10 cellular contexts compared by ENCODE assay signal in the genomic region with DNA sequence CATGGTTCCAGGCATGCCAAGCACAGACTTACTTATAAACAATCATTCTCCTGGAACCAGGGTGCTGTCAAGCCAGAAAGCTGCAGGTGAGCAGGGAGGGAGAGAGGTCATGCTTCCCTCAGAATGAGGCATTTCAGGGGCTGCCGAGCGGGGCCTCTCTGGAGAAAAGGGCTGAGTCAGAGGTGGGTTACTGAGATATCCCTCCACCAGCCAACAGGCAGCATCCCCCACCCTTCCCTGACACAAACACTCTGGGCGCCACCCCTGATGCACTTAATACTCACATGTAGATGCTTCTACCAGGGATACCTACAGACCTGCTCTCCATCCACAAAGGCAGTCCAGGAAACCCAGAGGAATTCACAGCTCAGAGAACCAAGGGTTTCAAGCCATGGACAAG. TPM values are rescaled to one million over a fixed set of nuclear protein-coding genes. Genes with fewer than 3 reads are reported as not detected.
DNase-seq lines count a peak whose midpoint lies in the region; ATAC-seq and TF ChIP-seq lines count a peak whose summit lies in the region.
"Had no signal": no experiment of that assay in that cellular context is flagged by ENCODE, and none has a peak within 500 bp of the region (broad histone marks: within the 10 kb centered on the region; RNA-seq: fewer than 3 reads in every experiment).

No MANE protein-coding gene starts in this region.

- H3K36me3 ChIP-seq in CD8-positive, alpha-beta T cell (ENCODE audit: insufficient read depth, low read length), result no peaks in the 10 kb centered on the region

- POLR2A ChIA-PET in CD8-positive, alpha-beta T cell (lab: Charles Lee), result interaction anchor here (0.6 to 7.2 kb wide), 3 partner anchors 9 to 324 kb away, joined by 3 to 45 read pairs (median 4); partner anchors contain the start of gene STK40

- no peak for TF ChIP-seq CTCF in CD8-positive, alpha-beta T cell (IDR thresholded peaks at IDR 0.05)
- TF ChIP-seq CTCF in neural crest cell (conservative IDR thresholded peaks at IDR 0.05), result no peak

- H3K4me1 ChIP-seq in CD8-positive, alpha-beta T cell (ENCODE audit: insufficient read depth, low read length), result peaks cover 46% of the 10 kb centered on the region

- H3K27ac Mint-ChIP-seq in CD8-positive, alpha-beta T cell, result peak overlapping the region; percentile 52
- H3K27ac Mint-ChIP-seq in dendritic cell treated with granulocyte-macrophage colony-stimulating factor and Interleukin-4, amounts not matched to agents 40 ng/mL and 50 ng/mL, for 4 days, result peak overlapping the region; percentile 97
- peak overlapping the region; percentile 91 for H3K27ac Mint-ChIP-seq in neural crest cell (ENCODE audit: unreplicated experiment)
- H3K27ac Mint-ChIP-seq in activated T-helper 2 cell treated with anti-CD3 and anti-CD28 coated beads, Interferon-gamma antibody, Interleukin-2, Interleukin-4, amounts not matched to agents 10 μg/mL and 5 μg/mL and 100 μg/mL, durations not matched to agents 14 hours and 24 hours and 36 hours, result no peak overlapping the region

- no peak for ATAC-seq in CD8-positive, alpha-beta T cell
- ATAC-seq in GM18519 (IDR thresholded peaks at IDR 0.05; ENCODE audit: low FRiP score, unreplicated experiment) (no peak), GM19463 (IDR thresholded peaks at IDR 0.05; ENCODE audit: unreplicated experiment) (no peak)
- ATAC-seq in activated T-cell treated with anti-CD3 and anti-CD28 coated beads, Interleukin-2, amount 50 U/mL, for 4 hours, result no peak

- no peak for DNase-seq in CD8-positive, alpha-beta T cell
- DNase-seq in OCI-M1 (lab: John Stamatoyannopoulos, UW), result peak; percentile 53
- DNase-seq in neural crest cell (ENCODE audit: low read depth, low spot score), result no peak
- DNase-seq in activated T-cell treated with anti-CD3 and anti-CD28 coated beads, Interleukin-2, amount 50 U/mL, for 4 hours, result no peak
- DNase-seq in activated T-helper 2 cell treated with anti-CD3 and anti-CD28 coated beads, Interferon-gamma antibody, Interleukin-2, Interleukin-4, amounts not matched to agents 10 μg/mL and 5 μg/mL and 100 μg/mL, durations not matched to agents 14 hours and 24 hours and 36 hours (ENCODE audit: low spot score), result no peak
- DNase-seq: NCI-H345 had no signal

- H3K27me3 ChIP-seq in CD8-positive, alpha-beta T cell (ENCODE audit: insufficient read depth, low read length), result no peaks in the 10 kb centered on the region

- no peak overlapping the region for H3K27ac ChIP-seq in CD8-positive, alpha-beta T cell (ENCODE audit: low read depth, low read length)

- H3K36me3 Mint-ChIP-seq in CD8-positive, alpha-beta T cell, result peaks cover 11% of the 10 kb centered on the region
- peaks cover 38% of the 10 kb centered on the region for H3K36me3 Mint-ChIP-seq in dendritic cell treated with granulocyte-macrophage colony-stimulating factor and Interleukin-4, amounts not matched to agents 40 ng/mL and 50 ng/mL, for 4 days (ENCODE audit: low read depth)
- H3K36me3 Mint-ChIP-seq in neural crest cell (ENCODE audit: low read depth), result no peaks in the 10 kb centered on the region
- H3K36me3 Mint-ChIP-seq in activated T-cell treated with anti-CD3 and anti-CD28 coated beads, Interleukin-2, amount 50 U/mL, for 4 hours (ENCODE audit: insufficient read depth), result peaks cover 2% of the 10 kb centered on the region
- peaks cover 5% of the 10 kb centered on the region for H3K36me3 Mint-ChIP-seq in activated T-helper 2 cell treated with anti-CD3 and anti-CD28 coated beads, Interferon-gamma antibody, Interleukin-2, Interleukin-4, amounts not matched to agents 10 μg/mL and 5 μg/mL and 100 μg/mL, durations not matched to agents 14 hours and 24 hours and 36 hours (ENCODE audit: low read depth)
- H3K36me3 Mint-ChIP-seq: activated naive CD4-positive, alpha-beta T cell treated with anti-CD3 and anti-CD28 coated beads, Interleukin-2, amount 50 U/mL, for 24 hours had no signal

- H3K4me3 Mint-ChIP-seq in CD8-positive, alpha-beta T cell, result no peak overlapping the region
- no peak overlapping the region for H3K4me3 Mint-ChIP-seq in dendritic cell treated with granulocyte-macrophage colony-stimulating factor and Interleukin-4, amounts not matched to agents 40 ng/mL and 50 ng/mL, for 4 days
- no peak overlapping the region for H3K4me3 Mint-ChIP-seq in neural crest cell
- no peak overlapping the region for H3K4me3 Mint-ChIP-seq in activated T-cell treated with anti-CD3 and anti-CD28 coated beads, Interleukin-2, amount 50 U/mL, for 4 hours
- H3K4me3 Mint-ChIP-seq in activated T-helper 2 cell treated with anti-CD3 and anti-CD28 coated beads, Interferon-gamma antibody, Interleukin-2, Interleukin-4, amounts not matched to agents 10 μg/mL and 5 μg/mL and 100 μg/mL, durations not matched to agents 14 hours and 24 hours and 36 hours (ENCODE audit: low read depth), result no peak overlapping the region
- H3K4me3 Mint-ChIP-seq: activated naive CD4-positive, alpha-beta T cell treated with anti-CD3 and anti-CD28 coated beads, Interleukin-2, amount 50 U/mL, for 24 hours had no signal

- H3K4me1 Mint-ChIP-seq in CD8-positive, alpha-beta T cell (ENCODE audit: low read depth), result peaks cover 65% of the 10 kb centered on the region
- H3K4me1 Mint-ChIP-seq in dendritic cell treated with granulocyte-macrophage colony-stimulating factor and Interleukin-4, amounts not matched to agents 40 ng/mL and 50 ng/mL, for 4 days (ENCODE audit: low read depth), result peaks cover 78% of the 10 kb centered on the region
- H3K4me1 Mint-ChIP-seq in neural crest cell, result peaks cover 48% of the 10 kb centered on the region
- peaks cover 67% of the 10 kb centered on the region for H3K4me1 Mint-ChIP-seq in activated T-cell treated with anti-CD3 and anti-CD28 coated beads, Interleukin-2, amount 50 U/mL, for 4 hours (ENCODE audit: low read depth)
- peaks cover 47% of the 10 kb centered on the region for H3K4me1 Mint-ChIP-seq in activated T-helper 2 cell treated with anti-CD3 and anti-CD28 coated beads, Interferon-gamma antibody, Interleukin-2, Interleukin-4, amounts not matched to agents 10 μg/mL and 5 μg/mL and 100 μg/mL, durations not matched to agents 14 hours and 24 hours and 36 hours (ENCODE audit: low read depth)

- no peaks in the 10 kb centered on the region for H3K27me3 Mint-ChIP-seq in CD8-positive, alpha-beta T cell (ENCODE audit: low read depth)
- H3K27me3 Mint-ChIP-seq in dendritic cell treated with granulocyte-macrophage colony-stimulating factor and Interleukin-4, amounts not matched to agents 40 ng/mL and 50 ng/mL, for 4 days, result no peaks in the 10 kb centered on the region
- H3K27me3 Mint-ChIP-seq in neural crest cell (ENCODE audit: low read depth), result no peaks in the 10 kb centered on the region
- no peaks in the 10 kb centered on the region for H3K27me3 Mint-ChIP-seq in activated T-cell treated with anti-CD3 and anti-CD28 coated beads, Interleukin-2, amount 50 U/mL, for 4 hours (ENCODE audit: low read depth)
- H3K27me3 Mint-ChIP-seq in activated T-helper 2 cell treated with anti-CD3 and anti-CD28 coated beads, Interferon-gamma antibody, Interleukin-2, Interleukin-4, amounts not matched to agents 10 μg/mL and 5 μg/mL and 100 μg/mL, durations not matched to agents 14 hours and 24 hours and 36 hours (ENCODE audit: low read depth), result no peaks in the 10 kb centered on the region
- H3K27me3 Mint-ChIP-seq: activated naive CD4-positive, alpha-beta T cell treated with anti-CD3 and anti-CD28 coated beads, Interleukin-2, amount 50 U/mL, for 24 hours had no signal

- H3K9me3 Mint-ChIP-seq in CD8-positive, alpha-beta T cell, result no peaks in the 10 kb centered on the region
- H3K9me3 Mint-ChIP-seq in dendritic cell treated with granulocyte-macrophage colony-stimulating factor and Interleukin-4, amounts not matched to agents 40 ng/mL and 50 ng/mL, for 4 days, result no peaks in the 10 kb centered on the region
- H3K9me3 Mint-ChIP-seq in neural crest cell, result no peaks in the 10 kb centered on the region
- no peaks in the 10 kb centered on the region for H3K9me3 Mint-ChIP-seq in activated T-cell treated with anti-CD3 and anti-CD28 coated beads, Interleukin-2, amount 50 U/mL, for 4 hours
- no peaks in the 10 kb centered on the region for H3K9me3 Mint-ChIP-seq in activated T-helper 2 cell treated with anti-CD3 and anti-CD28 coated beads, Interferon-gamma antibody, Interleukin-2, Interleukin-4, amounts not matched to agents 10 μg/mL and 5 μg/mL and 100 μg/mL, durations not matched to agents 14 hours and 24 hours and 36 hours
- H3K9me3 Mint-ChIP-seq: activated naive CD4-positive, alpha-beta T cell treated with anti-CD3 and anti-CD28 coated beads, Interleukin-2, amount 50 U/mL, for 24 hours had no signal

- H3K9me3 ChIP-seq in CD8-positive, alpha-beta T cell (ENCODE audit: low read length), result no peaks in the 10 kb centered on the region

- intact Hi-C loops in CD8-positive, alpha-beta T cell (cut with DNase I, micrococcal nuclease), result no loop called here
- intact Hi-C loops in dendritic cell treated with granulocyte-macrophage colony-stimulating factor and Interleukin-4, amounts not matched to agents 40 ng/mL and 50 ng/mL, for 4 days (cut with micrococcal nuclease), result no loop called here
- intact Hi-C loops in activated T-helper 2 cell treated with anti-CD3 and anti-CD28 coated beads, Interferon-gamma antibody, Interleukin-2, Interleukin-4, amounts not matched to agents 10 μg/mL and 5 μg/mL and 100 μg/mL, durations not matched to agents 14 hours and 24 hours and 36 hours (cut with micrococcal nuclease), result no loop called here

- CTCF ChIA-PET in CD8-positive, alpha-beta T cell (lab: Charles Lee), result no interaction called here

- no peak overlapping the region for H3K4me3 ChIP-seq in CD8-positive, alpha-beta T cell (ENCODE audit: low read depth, low read length)

RNA-seq across cellular contexts. Expression of gene STK40, which starts 13.1 kb away (rescaled TPM):
- 10 to 100 TPM; 13.4 to 16.9 TPM for total RNA-seq in CD8-positive, alpha-beta T cell
- 77.5 and 80.1 TPM in 2 replicates for total RNA-seq in neural crest cell
- 10 to 100 TPM; 63.9 to 86.1 (median 66.8) TPM for total RNA-seq in activated T-cell treated with anti-CD3 and anti-CD28 coated beads, Interleukin-2, amount 50 U/mL, for 4 hours
- 41.3 and 42.4 TPM in 2 replicates for total RNA-seq in activated T-helper 2 cell treated with anti-CD3 and anti-CD28 coated beads, Interferon-gamma antibody, Interleukin-2, Interleukin-4, amounts not matched to agents 10 μg/mL and 5 μg/mL and 100 μg/mL, durations not matched to agents 14 hours and 24 hours and 36 hours

RNA-seq across cellular contexts. Expression of gene LSM10, which starts 25.1 kb away (rescaled TPM):
- total RNA-seq in CD8-positive, alpha-beta T cell, result 10 to 100 TPM; 20.9 to 21.4 TPM
- total RNA-seq in neural crest cell, result 48.1 and 48.4 TPM in 2 replicates
- 10 to 100 TPM; 80.6 to 96.3 (median 83.8) TPM for total RNA-seq in activated T-cell treated with anti-CD3 and anti-CD28 coated beads, Interleukin-2, amount 50 U/mL, for 4 hours
- total RNA-seq in activated T-helper 2 cell treated with anti-CD3 and anti-CD28 coated beads, Interferon-gamma antibody, Interleukin-2, Interleukin-4, amounts not matched to agents 10 μg/mL and 5 μg/mL and 100 μg/mL, durations not matched to agents 14 hours and 24 hours and 36 hours, result 48.4 and 55.3 TPM in 2 replicates

RNA-seq across cellular contexts. Expression of gene EVA1B, which starts 49.2 kb away (rescaled TPM):
- 1 to 10 TPM in 1 of 2 experiments, under 1 TPM in 1; 0.97 to 1.2 TPM for total RNA-seq in CD8-positive, alpha-beta T cell
- total RNA-seq in neural crest cell, result 24.8 and 28.5 TPM in 2 replicates
- total RNA-seq in activated T-cell treated with anti-CD3 and anti-CD28 coated beads, Interleukin-2, amount 50 U/mL, for 4 hours, result 1 to 10 TPM; 2.2 to 5.5 (median 4.5) TPM
- 10.7 and 11.0 TPM in 2 replicates for total RNA-seq in activated T-helper 2 cell treated with anti-CD3 and anti-CD28 coated beads, Interferon-gamma antibody, Interleukin-2, Interleukin-4, amounts not matched to agents 10 μg/mL and 5 μg/mL and 100 μg/mL, durations not matched to agents 14 hours and 24 hours and 36 hours
